10 cellular contexts compared by ENCODE assay signal in genomic region chr5:6435356-6435755, GRCh38. TPM values are rescaled to one million over a fixed set of nuclear protein-coding genes. Genes with fewer than 3 reads are reported as not detected.
DNase-seq lines count a peak whose midpoint lies in the region; ATAC-seq and TF ChIP-seq lines count a peak whose summit lies in the region.
"Had no signal": no experiment of that assay in that cellular context is flagged by ENCODE, and none has a peak within 500 bp of the region (broad histone marks: within the 10 kb centered on the region; RNA-seq: fewer than 3 reads in every experiment).

No MANE protein-coding gene starts in this region.

- intact Hi-C loops in activated CD8-positive, alpha-beta T cell treated with anti-CD3 and anti-CD28 coated beads for 36 hours (cut with micrococcal nuclease): no loop called here

- no peak for ATAC-seq in activated CD8-positive, alpha-beta T cell treated with anti-CD3 and anti-CD28 coated beads for 36 hours
- ATAC-seq in activated CD8-positive, alpha-beta T cell treated with anti-CD3 and anti-CD28 coated beads, Interleukin-2, amount 10 ng/mL, durations not matched to agents 7 days and 5 days: no peak
- ATAC-seq: esophagus mucosa had no signal

- H3K9me3 ChIP-seq in osteoblast (ENCODE audit: low read depth, low read length): no peaks in the 10 kb centered on the region

- no peaks in the 10 kb centered on the region for H3K9me3 Mint-ChIP-seq in activated CD8-positive, alpha-beta T cell treated with anti-CD3 and anti-CD28 coated beads for 36 hours
- no peaks in the 10 kb centered on the region for H3K9me3 Mint-ChIP-seq in activated CD8-positive, alpha-beta T cell treated with anti-CD3 and anti-CD28 coated beads, Interleukin-2, amount 10 ng/mL, durations not matched to agents 7 days and 5 days (ENCODE audit: insufficient read depth)

- TF ChIP-seq CTCF in activated CD8-positive, alpha-beta T cell treated with anti-CD3 and anti-CD28 coated beads for 36 hours (IDR thresholded peaks at IDR 0.05): no peak
- TF ChIP-seq CTCF in osteoblast (IDR thresholded peaks at IDR 0.05; ENCODE audit: extremely low read depth, low read depth, low read length): peak; percentile 42

- H3K4me3 ChIP-seq in osteoblast (ENCODE audit: insufficient read depth, low read length): no peak overlapping the region

- H3K36me3 ChIP-seq in osteoblast (ENCODE audit: insufficient read depth, low read length): no peaks in the 10 kb centered on the region

- no peaks in the 10 kb centered on the region for H3K79me2 ChIP-seq in osteoblast (ENCODE audit: insufficient read depth, low read length)

- H3K4me1 Mint-ChIP-seq in activated CD8-positive, alpha-beta T cell treated with anti-CD3 and anti-CD28 coated beads for 36 hours (ENCODE audit: low read depth): no peaks in the 10 kb centered on the region
- H3K4me1 Mint-ChIP-seq in activated CD8-positive, alpha-beta T cell treated with anti-CD3 and anti-CD28 coated beads, Interleukin-2, amount 10 ng/mL, durations not matched to agents 7 days and 5 days (ENCODE audit: low read depth): no peaks in the 10 kb centered on the region

- H3K4me1 ChIP-seq in osteoblast (ENCODE audit: insufficient read depth, low read length): no peaks in the 10 kb centered on the region

- H3K36me3 Mint-ChIP-seq in activated CD8-positive, alpha-beta T cell treated with anti-CD3 and anti-CD28 coated beads for 36 hours (ENCODE audit: low read depth): no peaks in the 10 kb centered on the region
- no peaks in the 10 kb centered on the region for H3K36me3 Mint-ChIP-seq in activated CD8-positive, alpha-beta T cell treated with anti-CD3 and anti-CD28 coated beads, Interleukin-2, amount 10 ng/mL, durations not matched to agents 7 days and 5 days (ENCODE audit: low read depth)

- H4K20me1 ChIP-seq in osteoblast (ENCODE audit: insufficient read depth, low read length): no peaks in the 10 kb centered on the region

- POLR2A ChIA-PET in activated CD8-positive, alpha-beta T cell treated with anti-CD3 and anti-CD28 coated beads for 36 hours (lab: Charles Lee): no interaction called here
- POLR2A ChIA-PET in activated CD8-positive, alpha-beta T cell treated with anti-CD3 and anti-CD28 coated beads, Interleukin-2, amount 10 ng/mL, durations not matched to agents 7 days and 5 days (lab: Charles Lee): no interaction called here

- no peak overlapping the region for H2AFZ ChIP-seq in osteoblast (ENCODE audit: low read length)

- H3K4me3 Mint-ChIP-seq in activated CD8-positive, alpha-beta T cell treated with anti-CD3 and anti-CD28 coated beads for 36 hours: no peak overlapping the region
- no peak overlapping the region for H3K4me3 Mint-ChIP-seq in activated CD8-positive, alpha-beta T cell treated with anti-CD3 and anti-CD28 coated beads, Interleukin-2, amount 10 ng/mL, durations not matched to agents 7 days and 5 days

- H3K27ac Mint-ChIP-seq in activated CD8-positive, alpha-beta T cell treated with anti-CD3 and anti-CD28 coated beads for 36 hours: no peak overlapping the region
- H3K27ac Mint-ChIP-seq in activated CD8-positive, alpha-beta T cell treated with anti-CD3 and anti-CD28 coated beads, Interleukin-2, amount 10 ng/mL, durations not matched to agents 7 days and 5 days: no peak overlapping the region

- H3K27me3 Mint-ChIP-seq in activated CD8-positive, alpha-beta T cell treated with anti-CD3 and anti-CD28 coated beads for 36 hours: peaks cover 27% of the 10 kb centered on the region
- H3K27me3 Mint-ChIP-seq in activated CD8-positive, alpha-beta T cell treated with anti-CD3 and anti-CD28 coated beads, Interleukin-2, amount 10 ng/mL, durations not matched to agents 7 days and 5 days (ENCODE audit: low read depth): peaks cover 17% of the 10 kb centered on the region

- CTCF ChIA-PET in activated CD8-positive, alpha-beta T cell treated with anti-CD3 and anti-CD28 coated beads for 36 hours (lab: Charles Lee): interaction anchor here (0.8 to 1.2 kb wide), 4 partner anchors 8 to 129 kb away, joined by 3 read pairs; no protein-coding TSS in a partner anchor
- CTCF ChIA-PET in activated CD8-positive, alpha-beta T cell treated with anti-CD3 and anti-CD28 coated beads, Interleukin-2, amount 10 ng/mL, durations not matched to agents 7 days and 5 days (lab: Charles Lee): interaction anchor here (0.6 kb wide), 1 partner anchor 142 kb away, joined by 3 read pairs; no protein-coding TSS in a partner anchor

- H3K27ac ChIP-seq in osteoblast (ENCODE audit: low read depth, low read length): no peak overlapping the region

- H3K4me2 ChIP-seq in osteoblast (ENCODE audit: insufficient read depth, low read length): no peak overlapping the region

- DNase-seq in activated CD8-positive, alpha-beta T cell treated with anti-CD3 and anti-CD28 coated beads for 36 hours: peak; percentile 32
- no peak for DNase-seq in activated CD8-positive, alpha-beta T cell treated with anti-CD3 and anti-CD28 coated beads, Interleukin-2, amount 10 ng/mL, durations not matched to agents 7 days and 5 days
- DNase-seq in Kasumi-1 (lab: John Stamatoyannopoulos, UW) (peak; percentile 3 to 16), dermis microvascular lymphatic vessel endothelial cell (ENCODE audit: low read depth in 2 of 2) (peak; percentile 45 to 55), osteoblast (ENCODE audit: insufficient read length, low spot score, missing footprints) (no peak), AG08396 (ENCODE audit: low spot score) (no peak), NCI-H2081 (lab: John Stamatoyannopoulos, UW) (no peak), SW 1271 (lab: John Stamatoyannopoulos, UW) (no peak)
- DNase-seq: NCI-H187 treated with DMSO at 0.1 percent for 48 hours had no signal

- no peaks in the 10 kb centered on the region for H3K27me3 ChIP-seq in osteoblast (ENCODE audit: insufficient read depth, low read length)

RNA-seq across cellular contexts. Expression of gene UBE2QL1, which starts 13.3 kb away (rescaled TPM):
- not detected for total RNA-seq in activated CD8-positive, alpha-beta T cell treated with anti-CD3 and anti-CD28 coated beads for 36 hours
- not detected for total RNA-seq in activated CD8-positive, alpha-beta T cell treated with anti-CD3 and anti-CD28 coated beads, Interleukin-2, amount 10 ng/mL, durations not matched to agents 7 days and 5 days
- total RNA-seq in dermis microvascular lymphatic vessel endothelial cell (0.13 and 1.0 TPM in 2 replicates), osteoblast (under 0.01 and 0.29 TPM in 2 replicates)
- total RNA-seq: esophagus mucosa had no signal

RNA-seq across cellular contexts. Expression of gene MED10, which starts 57.0 kb away (rescaled TPM):
- 10 to 100 TPM; 48.5 to 48.8 TPM for total RNA-seq in activated CD8-positive, alpha-beta T cell treated with anti-CD3 and anti-CD28 coated beads for 36 hours
- 10 to 100 TPM; 49.2 to 51.5 TPM for total RNA-seq in activated CD8-positive, alpha-beta T cell treated with anti-CD3 and anti-CD28 coated beads, Interleukin-2, amount 10 ng/mL, durations not matched to agents 7 days and 5 days
- 8.7 and 13.8 TPM in 2 replicates for total RNA-seq in dermis microvascular lymphatic vessel endothelial cell
- 12.4 and 13.4 TPM in 2 replicates for total RNA-seq in osteoblast

Comparison
In these comparisons a context has a peak if more than half of its experiments do, and no peak if none do; other contexts are left out.
1. DNase-seq: peak in activated CD8-positive, alpha-beta T cell treated with anti-CD3 and anti-CD28 coated beads for 36 hours (single experiment), Kasumi-1 (2 of 2) and dermis microvascular lymphatic vessel endothelial cell (2 of 2); none in activated CD8-positive, alpha-beta T cell treated with anti-CD3 and anti-CD28 coated beads, Interleukin-2, amount 10 ng/mL, durations not matched to agents 7 days and 5 days (single experiment), osteoblast (single experiment), AG08396 (single experiment), NCI-H2081 (0 of 2) and SW 1271 (0 of 2).